In the genomic region with DNA sequence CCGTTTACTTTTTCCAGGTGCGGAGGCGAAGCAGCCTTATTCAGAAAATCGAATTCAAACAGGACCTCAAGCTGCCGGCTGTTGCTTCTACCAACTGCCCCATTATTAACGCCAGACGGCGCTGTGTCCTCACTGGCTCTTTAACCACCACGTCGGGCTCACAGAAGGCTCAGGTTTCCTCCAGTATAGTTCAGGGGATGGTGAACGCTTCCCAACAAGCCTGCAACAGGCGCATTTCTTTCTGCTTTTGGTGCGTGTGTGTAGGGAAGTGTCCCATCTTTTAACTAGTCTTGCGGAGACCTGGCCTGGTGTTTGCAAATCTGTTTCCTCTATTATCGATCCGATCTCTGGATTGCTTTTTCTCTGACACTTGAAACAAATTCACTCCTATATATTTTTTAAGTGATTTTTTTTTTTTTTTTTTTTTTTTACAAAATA, we compare ENCODE assay signal across 8 cellular contexts. TPM values are rescaled to one million over a fixed set of nuclear protein-coding genes. Genes with fewer than 3 reads are reported as not detected.
DNase-seq lines count a peak whose midpoint lies in the region; ATAC-seq and TF ChIP-seq lines count a peak whose summit lies in the region.

No MANE protein-coding gene starts in this region.

- intact Hi-C loops in left ventricle myocardium superior (cut with micrococcal nuclease) = no loop called here
- intact Hi-C loops in sciatic nerve (cut with DNase I) = no loop called here

- no peak overlapping the region for H3K4me3 ChIP-seq in HFF-Myc (replicated peaks; ENCODE audit: low read depth, low read length)

- ATAC-seq in left ventricle myocardium superior (peak; percentile 77), sciatic nerve (peak; percentile 82), GM19452 (IDR thresholded peaks at IDR 0.05; ENCODE audit: unreplicated experiment) (no peak)

- TF ChIP-seq CTCF in HFF-Myc (IDR thresholded peaks at IDR 0.05; ENCODE audit: low read depth, low read length, missing control alignments) = peak; percentile 99

- DNase-seq in Daoy (ENCODE audit: low read depth) (peak; percentile 91), HFF-Myc (ENCODE audit: extremely low read depth, low read depth) (peak; percentile 80), NCI-H187 treated with DMSO at 0.1 percent for 48 hours (lab: John Stamatoyannopoulos, UW) (peak; percentile 79), T-helper 2 cell (peak in 4 of 5 experiments; percentile 23 to 71 (median 40)), amygdala (lab: John Stamatoyannopoulos, UW) (peak in 51 of 56 donors; percentile 5 to 87 (median 62)), left ventricle myocardium superior (peak; percentile 84), sciatic nerve (ENCODE audit: low spot score) (peak; percentile 90)

RNA-seq across cellular contexts. Expression of a gene that starts 0.8 kb away (rescaled TPM):
- total RNA-seq in Daoy (2014; rRNA removed; shearing (Covaris generic)) = 0.45 TPM in 1 of 2 replicates, not detected in the other
- total RNA-seq in left ventricle myocardium superior (1.3 TPM), sciatic nerve (7.8 TPM)

Comparison
In these comparisons a context has a peak if more than half of its experiments do, and no peak if none do; other contexts are left out.
1. DNase-seq: peak in every context shown above with its lines; median percentile 91 in Daoy; 90 in sciatic nerve; 84 in left ventricle myocardium superior; 80 in HFF-Myc; 79 in NCI-H187 treated with DMSO at 0.1 percent for 48 hours; 62 in amygdala; 40 in T-helper 2 cell.